Comparison of ENCODE assay signal across 9 cellular contexts in the genomic region with DNA sequence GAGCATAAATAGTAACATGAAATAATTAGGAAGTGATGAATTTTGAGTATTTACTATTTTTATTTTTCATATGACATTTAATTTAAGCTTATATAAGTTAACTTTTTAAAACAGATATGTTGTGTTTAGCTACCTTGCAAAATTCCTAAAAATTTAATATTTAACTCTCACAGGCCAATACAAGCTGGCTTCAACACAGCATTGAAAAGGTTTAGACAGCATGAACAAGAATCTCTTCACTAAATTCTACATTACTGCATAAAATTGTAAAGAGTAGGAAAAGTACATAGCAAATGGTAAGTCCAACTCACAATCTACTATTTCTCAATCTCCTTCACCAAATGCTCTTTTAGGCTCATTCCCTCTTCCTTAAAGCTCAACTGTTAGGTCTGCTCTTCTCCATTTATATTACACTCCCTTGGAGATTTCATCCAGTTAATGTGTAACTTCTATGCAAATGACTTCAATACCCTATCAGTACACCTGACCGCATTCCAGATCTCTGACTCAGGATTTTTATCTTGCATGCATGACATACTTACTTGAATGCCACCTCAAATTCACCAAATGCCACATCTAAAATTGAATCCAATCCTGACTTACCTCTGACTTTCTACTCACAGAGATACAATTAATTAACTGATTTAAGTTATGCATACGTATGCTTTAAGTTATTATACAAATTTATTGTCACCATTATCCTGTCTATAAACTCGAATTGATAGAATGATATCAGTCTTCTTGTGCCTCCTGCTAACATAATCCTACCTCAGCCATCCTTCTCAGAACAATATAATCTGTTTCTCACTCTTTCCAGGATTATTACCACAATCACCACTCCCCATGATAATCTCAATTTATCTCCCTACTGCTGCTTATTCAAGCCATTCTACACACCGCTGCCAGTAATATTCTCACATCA.
DNase-seq lines count a peak whose midpoint lies in the region; ATAC-seq and TF ChIP-seq lines count a peak whose summit lies in the region.
"Had no signal": no experiment of that assay in that cellular context is flagged by ENCODE, and none has a peak within 500 bp of the region (broad histone marks: within the 10 kb centered on the region; RNA-seq: fewer than 3 reads in every experiment).

No MANE protein-coding gene starts in this region.

- H3K27me3 ChIP-seq in left ventricle myocardium inferior (ENCODE audit: low read depth), result no peaks in the 10 kb centered on the region

- H3K4me3 ChIP-seq in left ventricle myocardium inferior, result no peak overlapping the region

- no peak for DNase-seq in Right ventricle myocardium superior
- DNase-seq in left ventricle myocardium inferior, result no peak
- DNase-seq in kidney glomerular epithelial cell (lab: John Stamatoyannopoulos, UW), result peak; percentile 94
- DNase-seq in ureter (ENCODE audit: low spot score), result peak; percentile 56
- DNase-seq in NCI-H146 treated with DMSO at 0.1 percent for 48 hours (lab: John Stamatoyannopoulos, UW; ENCODE audit: unreplicated experiment), result no peak
- no peak for DNase-seq in activated gamma-delta T cell (lab: John Stamatoyannopoulos, UW)
- DNase-seq: HCEC 1CT had no signal

- H3K36me3 ChIP-seq in left ventricle myocardium inferior, result no peaks in the 10 kb centered on the region

- H3K9me3 ChIP-seq in left ventricle myocardium inferior (replicated peaks), result no peaks in the 10 kb centered on the region

- intact Hi-C loops in Right ventricle myocardium superior (cut with DNase I), result no loop called here
- intact Hi-C loops in left ventricle myocardium inferior (cut with micrococcal nuclease), result no loop called here

- TF ChIP-seq CTCF in left ventricle myocardium inferior (IDR thresholded peaks at IDR 0.05; ENCODE audit: borderline replicate concordance) (no peak), VCaP (conservative IDR thresholded peaks at IDR 0.05) (no peak)

- peaks cover 38% of the 10 kb centered on the region for H3K4me1 ChIP-seq in left ventricle myocardium inferior

- H3K27ac ChIP-seq in left ventricle myocardium inferior (replicated peaks), result no peak overlapping the region
- H3K27ac ChIP-seq in VCaP, result peak overlapping the region; percentile 56

- ATAC-seq in Right ventricle myocardium superior (ENCODE audit: poor library complexity) (peak; percentile 34), GM21619 (IDR thresholded peaks at IDR 0.05; ENCODE audit: unreplicated experiment) (no peak)

Comparison
In these comparisons a context has a peak if more than half of its experiments do, and no peak if none do; other contexts are left out.
1. DNase-seq: peak in kidney glomerular epithelial cell (single experiment) and ureter (single experiment); none in Right ventricle myocardium superior (single experiment), left ventricle myocardium inferior (single experiment), NCI-H146 treated with DMSO at 0.1 percent for 48 hours (single experiment) and activated gamma-delta T cell (single experiment).